Comparison of ENCODE assay signal across 8 cellular contexts in genomic region chr14:78758333-78758732, GRCh38.
A peak's percentile ranks its signal among the peaks of the same experiment; 100 is the strongest.
DNase-seq lines count a peak whose midpoint lies in the region; ATAC-seq, FAIRE-seq and TF ChIP-seq lines count a peak whose summit lies in the region.

No MANE protein-coding gene starts in this region.

- H3K4me1 ChIP-seq in K562 (replicated peaks in 1 of 2; ENCODE audit: control insufficient read depth in 2 of 2, insufficient read depth in 2 of 2, low read length in 2 of 2) (no peaks in the 10 kb centered on the region), mucosa of descending colon (ENCODE audit: low read depth) (no peaks in the 10 kb centered on the region)

- in situ Hi-C loops in K562 (cut with MboI) = no loop called here

- H3K79me2 ChIP-seq in K562 (ENCODE audit: control insufficient read depth, insufficient read depth, low read length) = no peaks in the 10 kb centered on the region

- no peak overlapping the region for H3K4me2 ChIP-seq in K562 (ENCODE audit: insufficient read depth, low read length)

- POLR2A ChIA-PET in HEK293T (lab: Yijun Ruan, JAX) = no interaction called here
- POLR2A ChIA-PET in K562 (lab: Yijun Ruan, JAX) = no interaction called here

- no peak overlapping the region for H2AFZ ChIP-seq in K562 (ENCODE audit: low read depth, low read length)

- peak; percentile 28 to 32; a peak in 3 of 4 replicates for TF ChIP-seq RAD21 in K562 (CRISPR knock-in tag; conservative IDR thresholded peaks at IDR 0.05 in 1 of 2, IDR thresholded peaks at IDR 0.05 in 1 of 2)

- H3K9me1 ChIP-seq in K562 (ENCODE audit: control insufficient read depth, insufficient read depth, low read length) = no peaks in the 10 kb centered on the region

- DNase-seq in HEK293T (ENCODE audit: extremely low spot score) = peak; percentile 46
- peak; percentile 35 for DNase-seq in NCI-H2081 treated with DMSO at 0.1 percent for 48 hours (lab: John Stamatoyannopoulos, UW)
- DNase-seq in K562 (ENCODE audit: extremely low read depth in 1 of 4, low spot score in 3 of 4) = peak; percentile 10 to 24 (median 11)
- DNase-seq in mucosa of descending colon = peak in 1 of 3 donors; percentile 66
- no peak for DNase-seq in Right ventricle myocardium superior
- DNase-seq in effector CD4-positive, alpha-beta T cell = no peak
- no peak for DNase-seq in activated CD4-positive, CD25-positive, alpha-beta regulatory T cell treated with anti-CD3 and anti-CD28 coated beads, Interleukin-2, amount 50 U/mL, for 72 hours

- ATAC-seq in K562 (peak; percentile 69), mucosa of descending colon (peak; percentile 61), Right ventricle myocardium superior (ENCODE audit: poor library complexity) (no peak)

- H3K27me3 ChIP-seq in K562 (ENCODE audit: control insufficient read depth in 2 of 2, insufficient read depth in 2 of 2, low read length in 2 of 2) = no peaks in the 10 kb centered on the region

- no peaks in the 10 kb centered on the region for H4K20me1 ChIP-seq in K562 (replicated peaks; ENCODE audit: control insufficient read depth, insufficient read depth, low read length)

- 6% methylated on average over 4 of the region's 4 CpGs for WGBS in K562 (ENCODE audit: insufficient coverage, low coverage, missing lambda C conversion rate)

- H3K9me3 ChIP-seq in K562 (replicated peaks; ENCODE audit: control insufficient read depth, insufficient read depth, low read depth, low read length) (no peaks in the 10 kb centered on the region), mucosa of descending colon (no peaks in the 10 kb centered on the region)

- no peak for FAIRE-seq in K562 (lab: Jason Lieb, UNC)

- BruUV-seq in K562 (replicated peaks; lab: Mats Ljungman, UMichigan) = no TSS peak

- TF ChIP-seq EP300 in K562 (IDR thresholded peaks at IDR 0.05; ENCODE audit: low read length) = no peak

- no peak overlapping the region for H3K9ac ChIP-seq in K562 (ENCODE audit: insufficient read depth in 1 of 2, low read depth in 2 of 2, low read length in 2 of 2)

- TF ChIP-seq CTCF in GM12872 (IDR thresholded peaks at IDR 0.05; ENCODE audit: insufficient read depth, low read depth, low read length) = peak; percentile 80
- TF ChIP-seq CTCF in K562 (IDR thresholded peaks at IDR 0.05 in 2 of 3, conservative IDR thresholded peaks at IDR 0.05 in 1 of 3; ENCODE audit: insufficient read depth in 2 of 3, low read depth in 1 of 3, low read length in 3 of 3) = peak in 2 of 3 experiments; percentile 48 to 56; a peak in 4 of 6 replicates
- TF ChIP-seq CTCF in mucosa of descending colon (IDR thresholded peaks at IDR 0.05) = peak; percentile 10

- no peak for TF ChIP-seq POLR2A in K562 (conservative IDR thresholded peaks at IDR 0.05)

- no peak overlapping the region for H3K4me3 ChIP-seq in K562
- no peak overlapping the region for H3K4me3 ChIP-seq in mucosa of descending colon

- intact Hi-C loops in K562 (cut with micrococcal nuclease) = no loop called here
- intact Hi-C loops in mucosa of descending colon (cut with DNase I, micrococcal nuclease) = no loop called here
- intact Hi-C loops in Right ventricle myocardium superior (cut with DNase I) = no loop called here

- CTCF ChIA-PET in HEK293T (lab: Yijun Ruan, JAX) (no interaction called here), K562 (lab: Yijun Ruan, JAX; ENCODE audit: low intra/inter-chr PET ratio) (no interaction called here)

- H3K27ac ChIP-seq in K562 (ENCODE audit: extremely low read depth, low read depth, low read length) = no peak overlapping the region

- H3K36me3 ChIP-seq in K562 (ENCODE audit: control insufficient read depth, insufficient read depth, low read length) = no peaks in the 10 kb centered on the region
- H3K36me3 ChIP-seq in mucosa of descending colon (ENCODE audit: low read depth) = no peaks in the 10 kb centered on the region

TF ChIP-seq in HEK293T, 16 proteins besides CTCF, POLR2A, EP300 and RAD21:
- TF ChIP-seq FOXA1 (IDR thresholded peaks at IDR 0.05) (no peak), PKNOX1 (IDR thresholded peaks at IDR 0.05) (no peak), FOXK2 (IDR thresholded peaks at IDR 0.05) (no peak), BHLHE40 (IDR thresholded peaks at IDR 0.05; ENCODE audit: borderline replicate concordance) (no peak), TARDBP (IDR thresholded peaks at IDR 0.05) (no peak), ZNF384 (IDR thresholded peaks at IDR 0.05) (no peak), LEF1 (IDR thresholded peaks at IDR 0.05; ENCODE audit: borderline replicate concordance) (no peak), ARNT (IDR thresholded peaks at IDR 0.05) (no peak), ELF4 (IDR thresholded peaks at IDR 0.05) (no peak), HDGF (IDR thresholded peaks at IDR 0.05; ENCODE audit: borderline replicate concordance) (no peak)

TF ChIP-seq in K562, 482 proteins besides CTCF, POLR2A, EP300 and RAD21:
- no peak for TF ChIP-seq KLF16 (IDR thresholded peaks at IDR 0.05)
- 0 out of 2 replicates have a peak, but pooled peaks have one; percentile 29 for TF ChIP-seq ZNF384 (IDR thresholded peaks at IDR 0.05; ENCODE audit: low read depth, low read length)
- TF ChIP-seq TEAD1 (CRISPR knock-in tag; IDR thresholded peaks at IDR 0.05) = no peak
- no peak for TF ChIP-seq TARDBP (IDR thresholded peaks at IDR 0.05)

Comparison
In these comparisons a context has a peak if more than half of its experiments do, and no peak if none do; other contexts are left out.
1. CTCF ChIP-seq: peak in every context shown above with its lines; median percentile 80 in GM12872; 52 in K562; 10 in mucosa of descending colon.
2. DNase-seq: peak in HEK293T (single experiment), NCI-H2081 treated with DMSO at 0.1 percent for 48 hours (single experiment) and K562 (4 of 4); none in Right ventricle myocardium superior (single experiment), effector CD4-positive, alpha-beta T cell (single experiment) and activated CD4-positive, CD25-positive, alpha-beta regulatory T cell treated with anti-CD3 and anti-CD28 coated beads, Interleukin-2, amount 50 U/mL, for 72 hours (single experiment).